ENCODE assay signal across 29 cellular contexts in the genomic region with DNA sequence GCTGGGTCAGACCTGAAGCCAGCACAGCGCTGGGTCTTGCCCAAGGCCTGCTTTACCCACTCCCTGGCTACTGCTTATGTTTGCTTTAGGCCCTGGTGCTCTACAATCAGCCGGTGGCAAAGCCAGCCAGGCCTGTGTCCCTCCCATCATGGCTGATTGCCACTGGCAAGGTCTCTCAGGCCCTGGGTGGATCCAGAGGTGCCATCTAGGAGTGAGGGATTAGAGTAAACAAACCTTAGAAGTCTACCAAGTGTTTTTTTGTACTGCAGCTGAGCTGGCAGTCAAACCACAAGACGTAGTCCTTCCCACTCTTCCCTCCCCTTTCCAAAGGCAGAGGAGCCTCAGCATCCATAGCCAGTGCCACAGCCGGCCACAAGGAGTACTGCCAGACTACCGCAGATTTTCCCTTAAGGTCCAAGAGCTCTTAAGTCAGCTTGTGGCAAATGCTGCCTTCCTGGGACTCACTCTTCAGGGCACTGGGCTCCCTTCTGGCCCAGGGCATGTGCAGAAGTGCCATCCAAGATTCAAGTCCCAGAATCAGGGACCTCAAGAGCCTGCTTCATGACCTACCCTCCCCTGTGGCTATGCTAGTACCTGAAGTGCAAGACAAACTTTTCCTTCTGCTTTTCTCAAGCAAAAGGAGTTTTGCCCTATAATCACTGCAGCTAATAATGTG. TPM values are rescaled to one million over a fixed set of nuclear protein-coding genes. Genes with fewer than 3 reads are reported as not detected.
A peak's percentile ranks its signal among the peaks of the same experiment; 100 is the strongest.
DNase-seq lines count a peak whose midpoint lies in the region; ATAC-seq, FAIRE-seq and TF ChIP-seq lines count a peak whose summit lies in the region.
"Had no signal": no experiment of that assay in that cellular context is flagged by ENCODE, and none has a peak within 500 bp of the region (broad histone marks: within the 10 kb centered on the region; RNA-seq: fewer than 3 reads in every experiment).

No MANE protein-coding gene starts in this region.

- H3K36me3 ChIP-seq in osteoblast (ENCODE audit: insufficient read depth, low read length), result no peaks in the 10 kb centered on the region
- no peaks in the 10 kb centered on the region for H3K36me3 ChIP-seq in small intestine (ENCODE audit: control insufficient read depth in 2 of 2, insufficient read depth in 2 of 2, low read length in 2 of 2)
- H3K36me3 ChIP-seq: brain microvascular endothelial cell, esophagus muscularis mucosa, gastroesophageal sphincter, Peyer's patch, thoracic aorta had no signal

- H3K4me1 ChIP-seq in osteoblast (ENCODE audit: insufficient read depth, low read length) (peaks cover 8% of the 10 kb centered on the region), small intestine (ENCODE audit: control insufficient read depth in 2 of 2, insufficient read depth in 1 of 2, low read depth in 1 of 2, low read length in 1 of 2) (no peaks in the 10 kb centered on the region)
- H3K4me1 ChIP-seq: esophagus muscularis mucosa, gastroesophageal sphincter, Peyer's patch had no signal

- peak overlapping the region; percentile 77 for H2AFZ ChIP-seq in osteoblast (ENCODE audit: low read length)

- peak; percentile 95 for DNase-seq in H4 (ENCODE audit: low spot score)
- peak; percentile 22 for DNase-seq in SK-MEL-5 (ENCODE audit: low read depth, low spot score)
- peak; percentile 61 for DNase-seq in islet precursor cell
- no peak for DNase-seq in osteoblast (ENCODE audit: insufficient read length, low spot score, missing footprints)
- DNase-seq in small intestine, result no peak
- DNase-seq in activated CD4-positive, CD25-positive, alpha-beta regulatory T cell treated with anti-CD3 and anti-CD28 coated beads, Interleukin-2, amount 50 U/mL, for 72 hours, result no peak
- DNase-seq in KG1 (lab: John Stamatoyannopoulos, UW), result no peak
- DNase-seq: ACHN; activated CD4-positive, alpha-beta T cell treated with anti-CD3 and anti-CD28 coated beads for 4 hours; activated T-cell treated with anti-CD3 and anti-CD28 coated beads, Interleukin-2, amount 50 U/mL, for 24 hours; brain microvascular endothelial cell; effector CD8-positive, alpha-beta T cell; HFFc6; hypothalamus; naive B cell; NCI-H526; nucleus accumbens; Peyer's patch; retina; stimulated activated CD4-positive, alpha-beta T cell treated with anti-CD3 and anti-CD28 coated beads, Interleukin-12 subunit alpha, Interleukin-12 subunit beta, amount 100 ng/mL, for 4 hours; stimulated activated CD4-positive, alpha-beta T cell treated with anti-CD3 and anti-CD28 coated beads, Interleukin-4, amount 100 ng/mL, for 24 hours; stimulated activated naive B cell treated with anti-CD40 and anti-IgM and Interleukin-4, amounts not matched to agents 10 μg/mL and 1 μg/mL and 100 μg/mL, for 72 hours had no signal

- WGBS in small intestine, 3 donors, result 64 to 92% (median 83%) methylated on average over 5 of the region's 5 CpGs

- in situ Hi-C loops in SK-MEL-5 (cut with HindIII; ENCODE audit: low pct_unique_long_range_greater_than_20kb, low sequenced_read_pairs), result no loop called here

- no peak overlapping the region for H3K4me2 ChIP-seq in osteoblast (ENCODE audit: insufficient read depth, low read length)
- H3K4me2 ChIP-seq: KMS-11 had no signal

- no peak for FAIRE-seq in small intestine (lab: Jason Lieb, UNC)
- FAIRE-seq: HTR-8/SVneo had no signal

- peak; percentile 11 for TF ChIP-seq CTCF in osteoblast (IDR thresholded peaks at IDR 0.05; ENCODE audit: extremely low read depth, low read depth, low read length)

- H3K9me3 ChIP-seq in osteoblast (ENCODE audit: low read depth, low read length) (no peaks in the 10 kb centered on the region), small intestine (ENCODE audit: control insufficient read depth, low read depth) (no peaks in the 10 kb centered on the region)
- H3K9me3 ChIP-seq: gastroesophageal sphincter, Peyer's patch, thoracic aorta had no signal

- H3K27me3 ChIP-seq in osteoblast (ENCODE audit: insufficient read depth, low read length) (no peaks in the 10 kb centered on the region), small intestine (ENCODE audit: control insufficient read depth in 2 of 2, insufficient read depth in 2 of 2, low read length in 2 of 2) (no peaks in the 10 kb centered on the region)
- H3K27me3 ChIP-seq: brain microvascular endothelial cell, esophagus muscularis mucosa, gastroesophageal sphincter, Peyer's patch had no signal

- no peak overlapping the region for H3K4me3 ChIP-seq in osteoblast (ENCODE audit: insufficient read depth, low read length)
- no peak overlapping the region for H3K4me3 ChIP-seq in small intestine (ENCODE audit: low read depth in 1 of 2, low read length in 2 of 2)
- H3K4me3 ChIP-seq: esophagus muscularis mucosa, gastroesophageal sphincter, Peyer's patch, thoracic aorta had no signal

- H4K20me1 ChIP-seq in osteoblast (ENCODE audit: insufficient read depth, low read length), result no peaks in the 10 kb centered on the region

- H3K79me2 ChIP-seq in osteoblast (ENCODE audit: insufficient read depth, low read length), result no peaks in the 10 kb centered on the region

- ATAC-seq in GM19397 (IDR thresholded peaks at IDR 0.05; ENCODE audit: unreplicated experiment), result no peak
- ATAC-seq: gastroesophageal sphincter; stimulated activated naive B cell treated with anti-CD40 and anti-IgM and Interleukin-4, amounts not matched to agents 10 μg/mL and 1 μg/mL and 100 μg/mL, for 72 hours had no signal

- H3K27ac ChIP-seq in osteoblast (ENCODE audit: low read depth, low read length), result peak overlapping the region; percentile 28
- H3K27ac ChIP-seq in small intestine (ENCODE audit: low read depth in 1 of 2, low read length in 1 of 2), result no peak overlapping the region
- H3K27ac ChIP-seq: brain microvascular endothelial cell, esophagus muscularis mucosa, gastroesophageal sphincter, KMS-11, Peyer's patch, thoracic aorta had no signal

RNA-seq across cellular contexts. Expression of a gene that starts 20.0 kb away (rescaled TPM):
- not detected in 2 replicates for total RNA-seq in H4 (2014; rRNA removed; shearing (Covaris generic))
- total RNA-seq in SK-MEL-5 (2014; rRNA removed; shearing (Covaris generic)), result not detected in 2 replicates
- polyA plus RNA-seq in SK-MEL-5 (2015; cell fraction: cytosol; rRNA removed), result not detected in 2 replicates
- polyA plus RNA-seq in SK-MEL-5 (2015; cell fraction: nucleus; rRNA removed), result not detected in 2 replicates
- 0.72 and 1.2 TPM in 2 replicates for total RNA-seq in osteoblast
- polyA plus RNA-seq in small intestine, result under 1 TPM in 1 of 3 donors, not detected in 2; 0.34 TPM
- total RNA-seq: G401, HFFc6 had no signal

Comparison
In these comparisons a context has a peak if more than half of its experiments do, and no peak if none do; other contexts are left out.
1. DNase-seq: peak in H4 (single experiment), SK-MEL-5 (single experiment) and islet precursor cell (single experiment); none in osteoblast (single experiment), small intestine (single experiment), activated CD4-positive, CD25-positive, alpha-beta regulatory T cell treated with anti-CD3 and anti-CD28 coated beads, Interleukin-2, amount 50 U/mL, for 72 hours (single experiment) and KG1 (single experiment).